Comparison of ENCODE assay signal across 10 cellular contexts in the genomic region with DNA sequence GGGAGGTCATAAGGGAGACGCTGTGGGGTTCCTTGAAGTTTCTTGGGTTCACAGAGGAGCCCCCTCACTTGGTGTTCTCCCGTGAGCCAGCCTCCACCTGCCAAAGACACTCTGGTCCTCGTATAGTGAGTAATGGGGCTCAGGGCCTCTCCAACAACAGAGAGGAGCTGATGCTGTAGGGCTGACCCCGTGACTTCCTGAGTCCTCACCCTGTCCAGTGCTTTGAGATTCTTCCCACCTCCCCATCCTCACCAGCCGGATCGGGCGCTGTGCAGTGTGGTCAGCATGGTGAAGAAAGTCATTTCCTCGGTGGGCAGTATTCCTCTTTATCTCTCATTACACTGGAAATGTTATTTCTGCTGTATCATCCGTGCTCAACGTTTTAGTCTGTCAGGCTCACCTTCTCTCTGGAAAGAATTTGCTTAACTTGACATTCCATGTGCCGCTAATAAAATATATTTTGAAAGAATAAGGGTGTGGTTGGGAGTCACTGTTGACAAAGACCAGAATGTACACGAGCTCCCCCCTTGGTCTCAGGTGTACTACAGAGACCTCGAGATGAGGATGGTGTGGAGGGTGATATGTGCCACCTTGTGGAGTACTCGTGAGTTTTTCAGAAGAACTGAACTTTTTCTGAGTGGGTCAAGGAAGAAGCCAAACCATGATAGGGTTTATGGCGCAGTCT. TPM values are rescaled to one million over a fixed set of nuclear protein-coding genes. Genes with fewer than 3 reads are reported as not detected.
DNase-seq lines count a peak whose midpoint lies in the region; ATAC-seq and TF ChIP-seq lines count a peak whose summit lies in the region.
"Had no signal": no experiment of that assay in that cellular context is flagged by ENCODE, and none has a peak within 500 bp of the region (broad histone marks: within the 10 kb centered on the region; RNA-seq: fewer than 3 reads in every experiment).

No MANE protein-coding gene starts in this region.

- ATAC-seq in upper lobe of right lung (no peak), HG02884 (IDR thresholded peaks at IDR 0.05; ENCODE audit: unreplicated experiment) (no peak)

- H3K36me3 ChIP-seq in upper lobe of right lung (peaks cover 4% of the 10 kb centered on the region), HAP-1 (replicated peaks) (peaks cover 4% of the 10 kb centered on the region)

- H3K36me3 Mint-ChIP-seq in activated naive CD4-positive, alpha-beta T cell treated with anti-CD3 and anti-CD28 coated beads, Interleukin-2, amount 10 ng/mL, durations not matched to agents 7 days and 5 days: no peaks in the 10 kb centered on the region
- no peaks in the 10 kb centered on the region for H3K36me3 Mint-ChIP-seq in activated naive CD4-positive, alpha-beta T cell treated with anti-CD3 and anti-CD28 coated beads for 36 hours (ENCODE audit: low read depth)

- in situ Hi-C loops in HAP-1 (cut with MboI; ENCODE audit: low sequenced_read_pairs): loop anchor here (10.0 kb wide), 1 partner anchor 302 kb away; no protein-coding TSS in a partner anchor

- H3K9me3 Mint-ChIP-seq in activated naive CD4-positive, alpha-beta T cell treated with anti-CD3 and anti-CD28 coated beads, Interleukin-2, amount 10 ng/mL, durations not matched to agents 7 days and 5 days: no peaks in the 10 kb centered on the region
- no peaks in the 10 kb centered on the region for H3K9me3 Mint-ChIP-seq in activated naive CD4-positive, alpha-beta T cell treated with anti-CD3 and anti-CD28 coated beads for 36 hours
- H3K9me3 Mint-ChIP-seq: dendritic cell treated with granulocyte-macrophage colony-stimulating factor and Interleukin-4, amounts not matched to agents 40 ng/mL and 50 ng/mL, for 4 days had no signal

- peaks cover 5% of the 10 kb centered on the region for H3K27me3 Mint-ChIP-seq in activated naive CD4-positive, alpha-beta T cell treated with anti-CD3 and anti-CD28 coated beads, Interleukin-2, amount 10 ng/mL, durations not matched to agents 7 days and 5 days
- no peaks in the 10 kb centered on the region for H3K27me3 Mint-ChIP-seq in activated naive CD4-positive, alpha-beta T cell treated with anti-CD3 and anti-CD28 coated beads for 36 hours (ENCODE audit: low read depth)
- H3K27me3 Mint-ChIP-seq: dendritic cell treated with granulocyte-macrophage colony-stimulating factor and Interleukin-4, amounts not matched to agents 40 ng/mL and 50 ng/mL, for 4 days had no signal

- no peaks in the 10 kb centered on the region for H3K9me3 ChIP-seq in upper lobe of right lung
- no peaks in the 10 kb centered on the region for H3K9me3 ChIP-seq in HAP-1

- intact Hi-C loops in activated naive CD4-positive, alpha-beta T cell treated with anti-CD3 and anti-CD28 coated beads for 36 hours (cut with micrococcal nuclease): loop anchor here (1.0 to 10.0 kb wide), 3 partner anchors 13 to 469 kb away; no protein-coding TSS in a partner anchor
- intact Hi-C loops in upper lobe of right lung (cut with DNase I): no loop called here

- peak; percentile 15 for TF ChIP-seq CTCF in upper lobe of right lung (IDR thresholded peaks at IDR 0.05)

- DNase-seq in activated naive CD4-positive, alpha-beta T cell treated with anti-CD3 and anti-CD28 coated beads, Interleukin-2, amount 10 ng/mL, durations not matched to agents 7 days and 5 days: peak; percentile 46
- DNase-seq in activated naive CD4-positive, alpha-beta T cell treated with anti-CD3 and anti-CD28 coated beads for 36 hours: no peak
- DNase-seq in NCI-H69 (lab: John Stamatoyannopoulos, UW): peak; percentile 87
- peak; percentile 1 for DNase-seq in effector CD8-positive, alpha-beta T cell (lab: John Stamatoyannopoulos, UW)
- DNase-seq in upper lobe of right lung: peak; percentile 29
- no peak for DNase-seq in COLO668 (lab: John Stamatoyannopoulos, UW; ENCODE audit: unreplicated experiment)
- no peak for DNase-seq in HAP-1 (ENCODE audit: low spot score in 2 of 2)
- DNase-seq: EL had no signal

- H3K4me3 Mint-ChIP-seq in activated naive CD4-positive, alpha-beta T cell treated with anti-CD3 and anti-CD28 coated beads, Interleukin-2, amount 10 ng/mL, durations not matched to agents 7 days and 5 days: no peak overlapping the region
- H3K4me3 Mint-ChIP-seq in activated naive CD4-positive, alpha-beta T cell treated with anti-CD3 and anti-CD28 coated beads for 36 hours: no peak overlapping the region
- H3K4me3 Mint-ChIP-seq: dendritic cell treated with granulocyte-macrophage colony-stimulating factor and Interleukin-4, amounts not matched to agents 40 ng/mL and 50 ng/mL, for 4 days had no signal

- H3K27ac Mint-ChIP-seq in activated naive CD4-positive, alpha-beta T cell treated with anti-CD3 and anti-CD28 coated beads, Interleukin-2, amount 10 ng/mL, durations not matched to agents 7 days and 5 days: peak overlapping the region; percentile 16
- H3K27ac Mint-ChIP-seq in activated naive CD4-positive, alpha-beta T cell treated with anti-CD3 and anti-CD28 coated beads for 36 hours: no peak overlapping the region
- H3K27ac Mint-ChIP-seq: dendritic cell treated with granulocyte-macrophage colony-stimulating factor and Interleukin-4, amounts not matched to agents 40 ng/mL and 50 ng/mL, for 4 days had no signal

- peaks cover 24% of the 10 kb centered on the region for H3K4me1 Mint-ChIP-seq in activated naive CD4-positive, alpha-beta T cell treated with anti-CD3 and anti-CD28 coated beads, Interleukin-2, amount 10 ng/mL, durations not matched to agents 7 days and 5 days
- H3K4me1 Mint-ChIP-seq in activated naive CD4-positive, alpha-beta T cell treated with anti-CD3 and anti-CD28 coated beads for 36 hours (ENCODE audit: low read depth): peaks cover 2% of the 10 kb centered on the region

- CTCF ChIA-PET in activated naive CD4-positive, alpha-beta T cell treated with anti-CD3 and anti-CD28 coated beads, Interleukin-2, amount 10 ng/mL, durations not matched to agents 7 days and 5 days (lab: Charles Lee): interaction anchor here (0.6 to 6.8 kb wide), 16 partner anchors 9 to 405 kb away, joined by 3 to 61 read pairs (median 5); a partner anchor contains a TSS
- CTCF ChIA-PET in activated naive CD4-positive, alpha-beta T cell treated with anti-CD3 and anti-CD28 coated beads for 36 hours (lab: Charles Lee): interaction anchor here (0.9 to 3.3 kb wide), 7 partner anchors 9 to 150 kb away, joined by 3 to 24 read pairs (median 4); no protein-coding TSS in a partner anchor

- H3K27me3 ChIP-seq in upper lobe of right lung: no peaks in the 10 kb centered on the region
- no peaks in the 10 kb centered on the region for H3K27me3 ChIP-seq in HAP-1 (ENCODE audit: low read depth)

- peaks cover 22% of the 10 kb centered on the region for H3K4me1 ChIP-seq in upper lobe of right lung
- H3K4me1 ChIP-seq in HAP-1: no peaks in the 10 kb centered on the region

- no peak overlapping the region for H3K27ac ChIP-seq in upper lobe of right lung

- H3K4me3 ChIP-seq in upper lobe of right lung (no peak overlapping the region), HAP-1 (no peak overlapping the region)

RNA-seq across cellular contexts. Expression of a gene that starts 25.7 kb away (rescaled TPM):
- not detected for total RNA-seq in activated naive CD4-positive, alpha-beta T cell treated with anti-CD3 and anti-CD28 coated beads for 36 hours
- 5.4 TPM for total RNA-seq in upper lobe of right lung

RNA-seq across cellular contexts. Expression of a gene that starts 55.8 kb away (rescaled TPM):
- 10 to 100 TPM in 1 of 2 experiments, 1 to 10 TPM in 1; 9.5 to 11.6 TPM for total RNA-seq in activated naive CD4-positive, alpha-beta T cell treated with anti-CD3 and anti-CD28 coated beads for 36 hours
- 54.8 TPM for total RNA-seq in upper lobe of right lung

Comparison
In these comparisons a context has a peak if more than half of its experiments do, and no peak if none do; other contexts are left out.
1. DNase-seq: peak in activated naive CD4-positive, alpha-beta T cell treated with anti-CD3 and anti-CD28 coated beads, Interleukin-2, amount 10 ng/mL, durations not matched to agents 7 days and 5 days (single experiment), NCI-H69 (single experiment), effector CD8-positive, alpha-beta T cell (single experiment) and upper lobe of right lung (single experiment); none in activated naive CD4-positive, alpha-beta T cell treated with anti-CD3 and anti-CD28 coated beads for 36 hours (single experiment), COLO668 (single experiment) and HAP-1 (0 of 2).